ENCODE assay signal across 2 cellular contexts in genomic region chr17:82321947-82322466, GRCh38.
TF ChIP-seq lines count a peak whose summit lies in the region.

No MANE protein-coding gene starts in this region.

TF ChIP-seq in IMR-90, 13 proteins besides CTCF, POLR2A, EP300 and RAD21:
- TF ChIP-seq CEBPB (IDR thresholded peaks at IDR 0.05; ENCODE audit: low read depth, low read length) (no peak), SMC3 (IDR thresholded peaks at IDR 0.05; ENCODE audit: low read depth, low read length) (no peak), NFE2L2 (IDR thresholded peaks at IDR 0.05; ENCODE audit: low read depth, low read length) (no peak), MAFK (IDR thresholded peaks at IDR 0.05; ENCODE audit: low read depth, low read length) (no peak)

TF ChIP-seq in GM23338, 12 proteins besides CTCF, POLR2A, EP300 and RAD21:
- TF ChIP-seq, protein P1, sequence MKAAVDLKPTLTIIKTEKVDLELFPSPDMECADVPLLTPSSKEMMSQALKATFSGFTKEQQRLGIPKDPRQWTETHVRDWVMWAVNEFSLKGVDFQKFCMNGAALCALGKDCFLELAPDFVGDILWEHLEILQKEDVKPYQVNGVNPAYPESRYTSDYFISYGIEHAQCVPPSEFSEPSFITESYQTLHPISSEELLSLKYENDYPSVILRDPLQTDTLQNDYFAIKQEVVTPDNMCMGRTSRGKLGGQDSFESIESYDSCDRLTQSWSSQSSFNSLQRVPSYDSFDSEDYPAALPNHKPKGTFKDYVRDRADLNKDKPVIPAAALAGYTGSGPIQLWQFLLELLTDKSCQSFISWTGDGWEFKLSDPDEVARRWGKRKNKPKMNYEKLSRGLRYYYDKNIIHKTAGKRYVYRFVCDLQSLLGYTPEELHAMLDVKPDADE (IDR thresholded peaks at IDR 0.05) = no peak
- TF ChIP-seq POLR2AphosphoS5 (IDR thresholded peaks at IDR 0.05; ENCODE audit: low read depth) (no peak), JUNB (IDR thresholded peaks at IDR 0.05; ENCODE audit: unreplicated experiment) (no peak), ZNF462 (CRISPR knock-in tag; IDR thresholded peaks at IDR 0.05) (no peak), ZNF114 (CRISPR knock-in tag; IDR thresholded peaks at IDR 0.05) (no peak), EZH2 (IDR thresholded peaks at IDR 0.05; ENCODE audit: low read depth, unreplicated experiment) (no peak), ZNF331 (CRISPR knock-in tag; IDR thresholded peaks at IDR 0.05; ENCODE audit: low read depth) (no peak), REST (IDR thresholded peaks at IDR 0.05; ENCODE audit: unreplicated experiment) (no peak), NANOG (IDR thresholded peaks at IDR 0.05; ENCODE audit: borderline replicate concordance) (no peak), STAT1 (IDR thresholded peaks at IDR 0.05; ENCODE audit: unreplicated experiment) (no peak), EZH2phosphoT487 (IDR thresholded peaks at IDR 0.05; ENCODE audit: unreplicated experiment) (no peak), CREB1 (CRISPR knock-in tag; IDR thresholded peaks at IDR 0.05; ENCODE audit: low read depth) (no peak)
TF ChIP-seq in GM23338: peak in this region for 0.
